Comparison of ENCODE assay signal across 29 cellular contexts in genomic region chr13:42753697-42754096, GRCh38. TPM values are rescaled to one million over a fixed set of nuclear protein-coding genes. Genes with fewer than 3 reads are reported as not detected.
A peak's percentile ranks its signal among the peaks of the same experiment; 100 is the strongest.
DNase-seq lines count a peak whose midpoint lies in the region; ATAC-seq and TF ChIP-seq lines count a peak whose summit lies in the region.
"Had no signal": no experiment of that assay in that cellular context is flagged by ENCODE, and none has a peak within 500 bp of the region (broad histone marks: within the 10 kb centered on the region; RNA-seq: fewer than 3 reads in every experiment).

No MANE protein-coding gene starts in this region.

- no peak for TF ChIP-seq CTCF in choroid plexus epithelial cell (conservative IDR thresholded peaks at IDR 0.05; ENCODE audit: low read depth, low read length)

- no peak overlapping the region for H3K4me3 Mint-ChIP-seq in activated CD4-positive, alpha-beta T cell treated with anti-CD3 and anti-CD28 coated beads for 36 hours
- no peak overlapping the region for H3K4me3 Mint-ChIP-seq in stimulated activated naive B cell treated with anti-CD40 and anti-IgM and Interleukin-4, amounts not matched to agents 10 μg/mL and 1 μg/mL and 100 μg/mL, for 72 hours
- H3K4me3 Mint-ChIP-seq: T-helper 17 cell had no signal

- H3K36me3 ChIP-seq in neuronal stem cell (replicated peaks in 1 of 2; ENCODE audit: control insufficient read depth in 2 of 2, insufficient read depth in 2 of 2, low read length in 2 of 2), result no peaks in the 10 kb centered on the region
- H3K36me3 ChIP-seq: BLaER1, brain microvascular endothelial cell, colonic mucosa, gastrocnemius medialis, left ventricle myocardium inferior, thoracic aorta had no signal

- no peaks in the 10 kb centered on the region for H3K79me1 ChIP-seq in neuronal stem cell (ENCODE audit: low read depth, low read length)

- no peak overlapping the region for H3K27ac Mint-ChIP-seq in activated CD4-positive, alpha-beta T cell treated with anti-CD3 and anti-CD28 coated beads for 36 hours
- H3K27ac Mint-ChIP-seq in stimulated activated naive B cell treated with anti-CD40 and anti-IgM and Interleukin-4, amounts not matched to agents 10 μg/mL and 1 μg/mL and 100 μg/mL, for 72 hours, result no peak overlapping the region
- H3K27ac Mint-ChIP-seq: T-helper 17 cell had no signal

- H3K36me3 Mint-ChIP-seq in activated CD4-positive, alpha-beta T cell treated with anti-CD3 and anti-CD28 coated beads for 36 hours (ENCODE audit: low read depth), result no peaks in the 10 kb centered on the region
- H3K36me3 Mint-ChIP-seq in stimulated activated naive B cell treated with anti-CD40 and anti-IgM and Interleukin-4, amounts not matched to agents 10 μg/mL and 1 μg/mL and 100 μg/mL, for 72 hours, result no peaks in the 10 kb centered on the region

- H2BK5ac ChIP-seq in neuronal stem cell (ENCODE audit: low read length), result no peak overlapping the region

- POLR2A ChIA-PET in activated CD4-positive, alpha-beta T cell treated with anti-CD3 and anti-CD28 coated beads for 36 hours (lab: Charles Lee), result no interaction called here

- H3K23ac ChIP-seq in neuronal stem cell (ENCODE audit: low read depth, low read length, poor library complexity), result no peak overlapping the region

- intact Hi-C loops in activated CD4-positive, alpha-beta T cell treated with anti-CD3 and anti-CD28 coated beads for 36 hours (cut with DNase I, micrococcal nuclease), result no loop called here

- no peak overlapping the region for H3K4ac ChIP-seq in neuronal stem cell (ENCODE audit: low read length)

- H3K27ac ChIP-seq in neuronal stem cell (replicated peaks; ENCODE audit: low read length), result no peak overlapping the region
- H3K27ac ChIP-seq: BLaER1, brain microvascular endothelial cell, colonic mucosa, gastrocnemius medialis, left ventricle myocardium inferior, thoracic aorta had no signal

- H3K27me3 ChIP-seq in neuronal stem cell (ENCODE audit: control insufficient read depth in 3 of 3, insufficient read depth in 3 of 3, low read depth in 1 of 3, low read length in 3 of 3), result no peaks in the 10 kb centered on the region
- H3K27me3 ChIP-seq: BLaER1, brain microvascular endothelial cell, colonic mucosa, gastrocnemius medialis had no signal

- H3K4me1 ChIP-seq in neuronal stem cell (ENCODE audit: control insufficient read depth in 2 of 2, insufficient read depth in 1 of 2, low read depth in 1 of 2, low read length in 2 of 2), result no peaks in the 10 kb centered on the region
- H3K4me1 ChIP-seq: BLaER1, Caco-2, colonic mucosa had no signal

- no peak overlapping the region for H2BK12ac ChIP-seq in neuronal stem cell (ENCODE audit: low read length)

- H2BK120ac ChIP-seq in neuronal stem cell (ENCODE audit: low read depth, low read length), result no peak overlapping the region

- H3K9me3 ChIP-seq in neuronal stem cell (replicated peaks in 1 of 2; ENCODE audit: control insufficient read depth in 2 of 2, insufficient read depth in 1 of 2, low read depth in 1 of 2, low read length in 2 of 2), result no peaks in the 10 kb centered on the region
- H3K9me3 ChIP-seq: BLaER1, Caco-2, colonic mucosa, gastrocnemius medialis, left ventricle myocardium inferior, SK-N-SH, thoracic aorta had no signal

- H2AK5ac ChIP-seq in neuronal stem cell (ENCODE audit: low read depth, low read length), result no peak overlapping the region

- ATAC-seq in GM19455 (IDR thresholded peaks at IDR 0.05; ENCODE audit: unreplicated experiment), result no peak
- no peak for ATAC-seq in activated CD4-positive, alpha-beta T cell treated with anti-CD3 and anti-CD28 coated beads for 36 hours
- ATAC-seq in stimulated activated naive B cell treated with anti-CD40 and anti-IgM and Interleukin-4, amounts not matched to agents 10 μg/mL and 1 μg/mL and 100 μg/mL, for 72 hours (replicated peaks), result no peak
- ATAC-seq: esophagus mucosa, gastrocnemius medialis, T-helper 17 cell had no signal

- WGBS in neuronal stem cell (ENCODE audit: extremely low coverage in 2 of 2, insufficient read length in 2 of 2, insufficient replicate concordance in 1 of 2), 2 donors, result no CpG with 5 or more reads among the region's 5 CpGs

- CTCF ChIA-PET in activated CD4-positive, alpha-beta T cell treated with anti-CD3 and anti-CD28 coated beads for 36 hours (lab: Charles Lee), result no interaction called here

- H2BK15ac ChIP-seq in neuronal stem cell (ENCODE audit: low read length), result no peak overlapping the region

- H3K14ac ChIP-seq in neuronal stem cell (ENCODE audit: low read length), result no peak overlapping the region

- no peak overlapping the region for H4K91ac ChIP-seq in neuronal stem cell (ENCODE audit: low read depth, low read length, poor library complexity)

- H3K4me3 ChIP-seq in choroid plexus epithelial cell (ENCODE audit: low read depth, low read length), result no peak overlapping the region
- no peak overlapping the region for H3K4me3 ChIP-seq in neuronal stem cell (ENCODE audit: low read length in 2 of 2)
- H3K4me3 ChIP-seq: BLaER1, colonic mucosa, gastrocnemius medialis, left ventricle myocardium inferior, thoracic aorta had no signal

- H3K27me3 Mint-ChIP-seq in activated CD4-positive, alpha-beta T cell treated with anti-CD3 and anti-CD28 coated beads for 36 hours, result peaks cover 8% of the 10 kb centered on the region
- peaks cover 9 to 10% of the 10 kb centered on the region in 2 donors for H3K27me3 Mint-ChIP-seq in stimulated activated naive B cell treated with anti-CD40 and anti-IgM and Interleukin-4, amounts not matched to agents 10 μg/mL and 1 μg/mL and 100 μg/mL, for 72 hours

- no peak overlapping the region for H3K4me2 ChIP-seq in neuronal stem cell (ENCODE audit: insufficient read depth, low read length, poor library complexity, severe bottlenecking)
- H3K4me2 ChIP-seq: BLaER1, SK-N-SH had no signal

- DNase-seq in DMS79 treated with DMSO at 0.1 percent for 48 hours (lab: John Stamatoyannopoulos, UW) (peak; percentile 54), NCI-H2107 (lab: John Stamatoyannopoulos, UW) (peak; percentile 31), choroid plexus epithelial cell (ENCODE audit: low read depth) (peak; percentile 28), neuronal stem cell (ENCODE audit: low spot score) (no peak), mucosa of gallbladder (ENCODE audit: low spot score) (no peak)
- no peak for DNase-seq in activated CD4-positive, alpha-beta T cell treated with anti-CD3 and anti-CD28 coated beads for 36 hours
- no peak for DNase-seq in stimulated activated naive B cell treated with anti-CD40 and anti-IgM and Interleukin-4, amounts not matched to agents 10 μg/mL and 1 μg/mL and 100 μg/mL, for 72 hours
- DNase-seq: ACHN; activated CD4-positive, alpha-beta T cell treated with anti-CD3 and anti-CD28 coated beads for 4 hours; activated naive CD4-positive, alpha-beta T cell; activated T-cell treated with anti-CD3 and anti-CD28 coated beads, Interleukin-2, amount 50 U/mL, for 48 hours; brain microvascular endothelial cell; Caco-2; colonic mucosa; gastrocnemius medialis; hypothalamus; left ventricle myocardium inferior; NCI-H1092; NCI-H2081 treated with DMSO at 0.1 percent for 48 hours; NCI-H526; small intestine; T-helper 17 cell had no signal

- no peak overlapping the region for H2AFZ ChIP-seq in neuronal stem cell (ENCODE audit: low read length)

- peak overlapping the region; percentile 51 for H3K18ac ChIP-seq in neuronal stem cell (ENCODE audit: low read length)

- no peak overlapping the region for H3K9ac ChIP-seq in neuronal stem cell (ENCODE audit: low read depth, low read length, poor library complexity)
- H3K9ac ChIP-seq: BLaER1, SK-N-SH had no signal

- H3K4me1 Mint-ChIP-seq in activated CD4-positive, alpha-beta T cell treated with anti-CD3 and anti-CD28 coated beads for 36 hours, result no peaks in the 10 kb centered on the region
- H3K4me1 Mint-ChIP-seq in stimulated activated naive B cell treated with anti-CD40 and anti-IgM and Interleukin-4, amounts not matched to agents 10 μg/mL and 1 μg/mL and 100 μg/mL, for 72 hours, result no peaks in the 10 kb centered on the region
- H3K4me1 Mint-ChIP-seq: T-helper 17 cell had no signal

- H3K9me3 Mint-ChIP-seq in activated CD4-positive, alpha-beta T cell treated with anti-CD3 and anti-CD28 coated beads for 36 hours (ENCODE audit: low read depth), result no peaks in the 10 kb centered on the region
- H3K9me3 Mint-ChIP-seq in stimulated activated naive B cell treated with anti-CD40 and anti-IgM and Interleukin-4, amounts not matched to agents 10 μg/mL and 1 μg/mL and 100 μg/mL, for 72 hours, result peaks cover 7 to 9% of the 10 kb centered on the region in 2 donors

- no peak overlapping the region for H4K8ac ChIP-seq in neuronal stem cell (ENCODE audit: low read depth, low read length)

RNA-seq across cellular contexts. Expression of gene FAM216B, which starts 27.7 kb away (rescaled TPM):
- not detected for polyA plus RNA-seq in neuronal stem cell (2013, experiment 1 of 2)
- polyA plus RNA-seq in neuronal stem cell (2013, experiment 2 of 2), result not detected
- not detected for total RNA-seq in mucosa of gallbladder
- total RNA-seq in activated CD4-positive, alpha-beta T cell treated with anti-CD3 and anti-CD28 coated beads for 36 hours, result not detected
- total RNA-seq: Caco-2, esophagus mucosa, gastrocnemius medialis, pulmonary artery endothelial cell, RPMI7951, T-helper 17 cell, thoracic aorta had no signal
- polyA plus RNA-seq: SK-N-SH had no signal

Comparison
In these comparisons a context has a peak if more than half of its experiments do, and no peak if none do; other contexts are left out.
1. DNase-seq: peak in DMS79 treated with DMSO at 0.1 percent for 48 hours (single experiment), NCI-H2107 (single experiment) and choroid plexus epithelial cell (single experiment); none in neuronal stem cell (single experiment), mucosa of gallbladder (single experiment), activated CD4-positive, alpha-beta T cell treated with anti-CD3 and anti-CD28 coated beads for 36 hours (single experiment) and stimulated activated naive B cell treated with anti-CD40 and anti-IgM and Interleukin-4, amounts not matched to agents 10 μg/mL and 1 μg/mL and 100 μg/mL, for 72 hours (single experiment).